In the genomic region with DNA sequence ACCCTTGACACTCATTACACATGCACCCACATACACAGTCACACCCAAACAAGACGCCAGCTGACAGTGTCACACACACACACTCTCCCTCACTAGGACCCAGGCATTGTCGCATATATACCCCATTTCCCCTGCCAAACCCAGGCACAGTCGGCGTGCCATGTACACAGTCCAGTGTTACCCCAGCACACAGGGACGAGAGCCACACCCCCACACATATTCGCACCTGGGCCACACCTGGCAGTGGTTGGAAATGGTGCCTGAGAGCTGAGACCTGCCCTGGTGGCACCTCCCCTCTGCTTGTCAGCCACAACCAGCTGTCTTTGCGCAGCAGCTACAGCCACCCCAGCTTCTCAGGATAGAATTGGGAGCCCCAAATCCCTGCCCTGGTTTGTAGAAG, we compare ENCODE assay signal across 21 cellular contexts. TPM values are rescaled to one million over a fixed set of nuclear protein-coding genes. Genes with fewer than 3 reads are reported as not detected.
DNase-seq lines count a peak whose midpoint lies in the region; ATAC-seq, FAIRE-seq and TF ChIP-seq lines count a peak whose summit lies in the region.
"Had no signal": no experiment of that assay in that cellular context is flagged by ENCODE, and none has a peak within 500 bp of the region (broad histone marks: within the 10 kb centered on the region; RNA-seq: fewer than 3 reads in every experiment).

No MANE protein-coding gene starts in this region.

- intact Hi-C loops in activated CD8-positive, alpha-beta T cell treated with anti-CD3 and anti-CD28 coated beads for 36 hours (cut with micrococcal nuclease) = no loop called here

- peak overlapping the region; percentile 60 for H3K4me3 Mint-ChIP-seq in T-helper 17 cell
- no peak overlapping the region for H3K4me3 Mint-ChIP-seq in activated naive CD8-positive, alpha-beta T cell treated with anti-CD3 and anti-CD28 coated beads for 36 hours
- H3K4me3 Mint-ChIP-seq in activated CD8-positive, alpha-beta T cell treated with anti-CD3 and anti-CD28 coated beads for 36 hours = no peak overlapping the region
- H3K4me3 Mint-ChIP-seq: activated CD4-positive, alpha-beta memory T cell treated with anti-CD3 and anti-CD28 coated beads for 36 hours; activated naive CD8-positive, alpha-beta T cell; activated T-cell treated with anti-CD3 and anti-CD28 coated beads, Interleukin-2, amount 50 U/mL, for 72 hours; central memory CD8-positive, alpha-beta T cell; HFFc6; naive thymus-derived CD8-positive, alpha-beta T cell had no signal

- peak overlapping the region; percentile 41 to 94 (median 47) for H3K9ac ChIP-seq in skeletal muscle tissue (ENCODE audit: low read depth in 1 of 3, low read length in 3 of 3)

- peak overlapping the region; percentile 100 for H3K27ac ChIP-seq in C4-2B
- peak overlapping the region; percentile 8 for H3K27ac ChIP-seq in layer of hippocampus (ENCODE audit: low read depth, low read length)
- peak overlapping the region; percentile 99 for H3K27ac ChIP-seq in skeletal muscle tissue (ENCODE audit: low read depth, low read length)
- H3K27ac ChIP-seq: foreskin keratinocyte had no signal

- POLR2A ChIA-PET in activated CD8-positive, alpha-beta T cell treated with anti-CD3 and anti-CD28 coated beads for 36 hours (lab: Charles Lee) = interaction anchor here (1.5 kb wide), 1 partner anchor 10 kb away, joined by 5 read pairs; no protein-coding TSS in a partner anchor

- TF ChIP-seq CTCF in C4-2B (conservative IDR thresholded peaks at IDR 0.05) = no peak
- no peak for TF ChIP-seq CTCF in activated CD8-positive, alpha-beta T cell treated with anti-CD3 and anti-CD28 coated beads for 36 hours (IDR thresholded peaks at IDR 0.05)

- CTCF ChIA-PET in activated CD8-positive, alpha-beta T cell treated with anti-CD3 and anti-CD28 coated beads for 36 hours (lab: Charles Lee) = interaction anchor here (0.8 to 4.7 kb wide), 6 partner anchors 22 to 90 kb away, joined by 3 to 21 read pairs (median 5); no protein-coding TSS in a partner anchor

- H3K36me3 Mint-ChIP-seq in T-helper 17 cell (ENCODE audit: low read depth) = peaks cover 2% of the 10 kb centered on the region
- H3K36me3 Mint-ChIP-seq in activated naive CD8-positive, alpha-beta T cell treated with anti-CD3 and anti-CD28 coated beads for 36 hours = no peaks in the 10 kb centered on the region
- H3K36me3 Mint-ChIP-seq in activated CD8-positive, alpha-beta T cell treated with anti-CD3 and anti-CD28 coated beads for 36 hours (ENCODE audit: low read depth) = no peaks in the 10 kb centered on the region
- H3K36me3 Mint-ChIP-seq: activated CD4-positive, alpha-beta memory T cell treated with anti-CD3 and anti-CD28 coated beads for 36 hours had no signal

- peaks cover 9 to 13% (median 12%) of the 10 kb centered on the region in 3 donors for H3K36me3 ChIP-seq in skeletal muscle tissue (ENCODE audit: control insufficient read depth in 3 of 3, insufficient read depth in 3 of 3, low read length in 3 of 3)

- H3K4me3 ChIP-seq in skeletal muscle tissue (ENCODE audit: low read length in 3 of 3) = peak overlapping the region in 1 of 3 donors; percentile 6

- H3K27me3 ChIP-seq in layer of hippocampus (ENCODE audit: control insufficient read depth, insufficient read depth, low read length) (no peaks in the 10 kb centered on the region), skeletal muscle tissue (ENCODE audit: control insufficient read depth in 3 of 3, insufficient read depth in 3 of 3, low read length in 3 of 3) (no peaks in the 10 kb centered on the region)

- FAIRE-seq in GM12891 (lab: Jason Lieb, UNC) = no peak
- FAIRE-seq: HTR-8/SVneo had no signal

- DNase-seq in T-helper 17 cell (no peak), GM12891 (ENCODE audit: insufficient read length, low spot score) (no peak), foreskin melanocyte (no peak)
- DNase-seq in activated naive CD8-positive, alpha-beta T cell treated with anti-CD3 and anti-CD28 coated beads for 36 hours = no peak
- DNase-seq in activated CD8-positive, alpha-beta T cell treated with anti-CD3 and anti-CD28 coated beads for 36 hours = no peak
- DNase-seq: activated CD4-positive, alpha-beta memory T cell treated with anti-CD3 and anti-CD28 coated beads for 36 hours; activated T-cell treated with anti-CD3 and anti-CD28 coated beads, Interleukin-2, amount 50 U/mL, for 72 hours; foreskin keratinocyte; HFFc6; naive thymus-derived CD8-positive, alpha-beta T cell; NCI-H1417 treated with DMSO at 0.1 percent for 48 hours; stimulated activated naive CD8-positive, alpha-beta T cell treated with anti-CD3 and anti-CD28 coated beads, Interleukin-15, Interleukin-2, amounts not matched to agents 100 U/mL and 50 U/mL, for 24 hours had no signal

- TF ChIP-seq POLR2A in GM12891 (IDR thresholded peaks at IDR 0.05; ENCODE audit: low read depth, low read length) = no peak

- no peaks in the 10 kb centered on the region for H3K9me3 Mint-ChIP-seq in activated naive CD8-positive, alpha-beta T cell treated with anti-CD3 and anti-CD28 coated beads for 36 hours
- H3K9me3 Mint-ChIP-seq in activated CD8-positive, alpha-beta T cell treated with anti-CD3 and anti-CD28 coated beads for 36 hours = no peaks in the 10 kb centered on the region
- H3K9me3 Mint-ChIP-seq: activated CD4-positive, alpha-beta memory T cell treated with anti-CD3 and anti-CD28 coated beads for 36 hours; activated T-cell treated with anti-CD3 and anti-CD28 coated beads, Interleukin-2, amount 50 U/mL, for 72 hours; central memory CD8-positive, alpha-beta T cell; HFFc6; naive thymus-derived CD8-positive, alpha-beta T cell had no signal

- H3K27ac Mint-ChIP-seq in T-helper 17 cell = no peak overlapping the region
- no peak overlapping the region for H3K27ac Mint-ChIP-seq in activated naive CD8-positive, alpha-beta T cell treated with anti-CD3 and anti-CD28 coated beads for 36 hours
- no peak overlapping the region for H3K27ac Mint-ChIP-seq in activated CD8-positive, alpha-beta T cell treated with anti-CD3 and anti-CD28 coated beads for 36 hours
- H3K27ac Mint-ChIP-seq: activated CD4-positive, alpha-beta memory T cell treated with anti-CD3 and anti-CD28 coated beads for 36 hours; activated naive CD8-positive, alpha-beta T cell; activated T-cell treated with anti-CD3 and anti-CD28 coated beads, Interleukin-2, amount 50 U/mL, for 72 hours; HFFc6 had no signal

- no peak for ATAC-seq in T-helper 17 cell
- ATAC-seq in activated CD8-positive, alpha-beta T cell treated with anti-CD3 and anti-CD28 coated beads for 36 hours = no peak
- ATAC-seq: activated T-cell treated with anti-CD3 and anti-CD28 coated beads, Interleukin-2, amount 50 U/mL, for 72 hours; foreskin keratinocyte; left lobe of liver; naive thymus-derived CD8-positive, alpha-beta T cell; stimulated activated naive CD8-positive, alpha-beta T cell treated with anti-CD3 and anti-CD28 coated beads, Interleukin-15, Interleukin-2, amounts not matched to agents 100 U/mL and 50 U/mL, for 24 hours had no signal

- H3K9me3 ChIP-seq in T-helper 17 cell (ENCODE audit: control insufficient read depth, low read length, poor library complexity, severe bottlenecking) (no peaks in the 10 kb centered on the region), skeletal muscle tissue (ENCODE audit: control insufficient read depth in 3 of 3, low read length in 3 of 3) (no peaks in the 10 kb centered on the region)

- H3K4me1 Mint-ChIP-seq in T-helper 17 cell = no peaks in the 10 kb centered on the region
- no peaks in the 10 kb centered on the region for H3K4me1 Mint-ChIP-seq in activated naive CD8-positive, alpha-beta T cell treated with anti-CD3 and anti-CD28 coated beads for 36 hours
- H3K4me1 Mint-ChIP-seq in activated CD8-positive, alpha-beta T cell treated with anti-CD3 and anti-CD28 coated beads for 36 hours (ENCODE audit: low read depth) = no peaks in the 10 kb centered on the region

- peaks cover 42% of the 10 kb centered on the region for H3K27me3 Mint-ChIP-seq in T-helper 17 cell
- peaks cover 10% of the 10 kb centered on the region for H3K27me3 Mint-ChIP-seq in activated naive CD8-positive, alpha-beta T cell treated with anti-CD3 and anti-CD28 coated beads for 36 hours
- H3K27me3 Mint-ChIP-seq in activated CD8-positive, alpha-beta T cell treated with anti-CD3 and anti-CD28 coated beads for 36 hours = peaks cover 5% of the 10 kb centered on the region

- H3K4me1 ChIP-seq in skeletal muscle tissue (ENCODE audit: control insufficient read depth in 3 of 3, insufficient read depth in 3 of 3, low read length in 3 of 3) = peaks cover 82 to 91% (median 91%) of the 10 kb centered on the region in 3 donors

TF ChIP-seq in GM12891, 5 proteins besides CTCF, POLR2A, EP300 and RAD21:
- TF ChIP-seq POU2F2 (IDR thresholded peaks at IDR 0.05; ENCODE audit: low read depth, low read length) = no peak
- TF ChIP-seq SPI1 (IDR thresholded peaks at IDR 0.05; ENCODE audit: low read depth, low read length) = no peak
- no peak for TF ChIP-seq TAF1 (IDR thresholded peaks at IDR 0.05; ENCODE audit: low read depth, low read length)
- no peak for TF ChIP-seq POLR2AphosphoS5 (IDR thresholded peaks at IDR 0.05; ENCODE audit: low read depth, low read length)
- no peak for TF ChIP-seq PAX5 (IDR thresholded peaks at IDR 0.05; ENCODE audit: insufficient read depth, low read length, severe bottlenecking)

RNA-seq across cellular contexts. Expression of a gene that starts 9.0 kb away (rescaled TPM):
- total RNA-seq in T-helper 17 cell (under 1 TPM; 0.75 to 0.86 TPM), skeletal muscle tissue (49.1 TPM)
- total RNA-seq in activated naive CD8-positive, alpha-beta T cell treated with anti-CD3 and anti-CD28 coated beads for 36 hours = 1 to 10 TPM; 6.3 to 8.7 TPM
- 1 to 10 TPM; 4.7 to 5.0 TPM for total RNA-seq in activated CD8-positive, alpha-beta T cell treated with anti-CD3 and anti-CD28 coated beads for 36 hours
- 0.30 TPM for polyA plus RNA-seq in GM12891 (2012; ENCODE audit: low read depth, missing spikeins)

RNA-seq across cellular contexts. Expression of a gene that starts 34.9 kb away (rescaled TPM):
- total RNA-seq in T-helper 17 cell (not detected), skeletal muscle tissue (not detected)
- not detected for total RNA-seq in activated naive CD8-positive, alpha-beta T cell treated with anti-CD3 and anti-CD28 coated beads for 36 hours
- not detected for total RNA-seq in activated CD8-positive, alpha-beta T cell treated with anti-CD3 and anti-CD28 coated beads for 36 hours
- not detected for polyA plus RNA-seq in GM12891 (2012; ENCODE audit: low read depth, missing spikeins)
- total RNA-seq: Daoy; HFFc6; left lobe of liver; naive thymus-derived CD8-positive, alpha-beta T cell; RPMI7951 had no signal
- polyA plus RNA-seq: naive thymus-derived CD8-positive, alpha-beta T cell had no signal

RNA-seq across cellular contexts. Expression of a gene that starts 47.2 kb away (rescaled TPM):
- total RNA-seq in T-helper 17 cell (1 to 10 TPM; 6.9 to 8.3 TPM), skeletal muscle tissue (21.4 TPM)
- total RNA-seq in activated naive CD8-positive, alpha-beta T cell treated with anti-CD3 and anti-CD28 coated beads for 36 hours = 10 to 100 TPM; 37.1 to 37.8 TPM
- total RNA-seq in activated CD8-positive, alpha-beta T cell treated with anti-CD3 and anti-CD28 coated beads for 36 hours = 10 to 100 TPM; 32.6 to 36.0 TPM
- polyA plus RNA-seq in GM12891 (2012; ENCODE audit: low read depth, missing spikeins) = 38.0 TPM

RNA-seq across cellular contexts. Expression of a gene that starts 58.6 kb away (rescaled TPM):
- total RNA-seq in T-helper 17 cell = 10 to 100 TPM; 74.1 to 82.1 TPM
- total RNA-seq in skeletal muscle tissue = 57.9 TPM
- 100 to 1,000 TPM; 176 to 181 TPM for total RNA-seq in activated naive CD8-positive, alpha-beta T cell treated with anti-CD3 and anti-CD28 coated beads for 36 hours
- 100 to 1,000 TPM; 189 to 190 TPM for total RNA-seq in activated CD8-positive, alpha-beta T cell treated with anti-CD3 and anti-CD28 coated beads for 36 hours
- 108 TPM for polyA plus RNA-seq in GM12891 (2012; ENCODE audit: low read depth, missing spikeins)

Comparison
In these comparisons a context has a peak if more than half of its experiments do, and no peak if none do; other contexts are left out.
1. H3K27ac ChIP-seq: peak in every context shown above with its lines; median percentile 100 in C4-2B; 99 in skeletal muscle tissue; 8 in layer of hippocampus.